16 cellular contexts compared by ENCODE assay signal in genomic region chr6:109770047-109770446, GRCh38.
DNase-seq lines count a peak whose midpoint lies in the region; ATAC-seq and TF ChIP-seq lines count a peak whose summit lies in the region.
"Had no signal": no experiment of that assay in that cellular context is flagged by ENCODE, and none has a peak within 500 bp of the region (broad histone marks: within the 10 kb centered on the region; RNA-seq: fewer than 3 reads in every experiment).

No MANE protein-coding gene starts in this region.

- peaks cover 39% of the 10 kb centered on the region for H3K4me1 ChIP-seq in Karpas-422 (ENCODE audit: low read length)
- H3K4me1 ChIP-seq in endodermal cell (ENCODE audit: control insufficient read depth, insufficient read depth, low read length) = peaks cover 8% of the 10 kb centered on the region
- H3K4me1 ChIP-seq: A549 had no signal

- peak overlapping the region; percentile 16; the same call in 1 of the 2 replicates for H3K9ac ChIP-seq in Karpas-422 (ENCODE audit: low read length)
- H3K9ac ChIP-seq in endodermal cell (ENCODE audit: extremely low read depth, low read length, poor library complexity, severe bottlenecking) = no peak overlapping the region
- H3K9ac ChIP-seq: GM23248 had no signal

- H3K4me2 ChIP-seq in Karpas-422 (ENCODE audit: low read depth, low read length, poor library complexity, severe bottlenecking) = peak overlapping the region; percentile 55
- H3K4me2 ChIP-seq: A549 had no signal

- H3K36me3 ChIP-seq in Karpas-422 (ENCODE audit: insufficient read depth, low read length) (no peaks in the 10 kb centered on the region), endodermal cell (ENCODE audit: control insufficient read depth, insufficient read depth, low read length) (peaks cover 3% of the 10 kb centered on the region)

- H3K4me3 ChIP-seq in Karpas-422 (ENCODE audit: low read length) (peak overlapping the region; percentile 26), endodermal cell (ENCODE audit: low read length) (peak overlapping the region; percentile 25)
- H3K4me3 ChIP-seq: A549, GM23248 had no signal

- peaks cover 33% of the 10 kb centered on the region for H3K36me3 Mint-ChIP-seq in endodermal cell (ENCODE audit: low read depth)

- no peaks in the 10 kb centered on the region for H3K27me3 ChIP-seq in Karpas-422 (ENCODE audit: low read length)
- no peaks in the 10 kb centered on the region for H3K27me3 ChIP-seq in endodermal cell (ENCODE audit: control insufficient read depth, insufficient read depth, low read length, poor library complexity, severe bottlenecking)

- H4K20me1 ChIP-seq in Karpas-422 (ENCODE audit: insufficient read depth, low read depth, low read length) = no peaks in the 10 kb centered on the region

- H3K9me2 ChIP-seq in Karpas-422 (replicated peaks; ENCODE audit: insufficient read depth, low read length) = no peaks in the 10 kb centered on the region

- WGBS in endodermal cell (ENCODE audit: insufficient coverage in 1 of 2, insufficient read length in 1 of 2), 2 experiments = 92 to 100% methylated on average over 1 of the region's 2 CpGs

- H3K79me2 ChIP-seq in Karpas-422 (ENCODE audit: low read length) = no peaks in the 10 kb centered on the region

- H3K4me3 Mint-ChIP-seq in endodermal cell = no peak overlapping the region
- H3K4me3 Mint-ChIP-seq: CD14-positive monocyte; CD8-positive, alpha-beta T cell had no signal

- H3K9me3 Mint-ChIP-seq in endodermal cell = peaks cover 2% of the 10 kb centered on the region
- H3K9me3 Mint-ChIP-seq: CD8-positive, alpha-beta T cell had no signal

- H3K27me3 Mint-ChIP-seq in endodermal cell (ENCODE audit: insufficient read depth) = peaks cover 3% of the 10 kb centered on the region
- H3K27me3 Mint-ChIP-seq: IgD-negative memory B cell had no signal

- TF ChIP-seq CTCF in endodermal cell (conservative IDR thresholded peaks at IDR 0.05) = no peak

- H2AFZ ChIP-seq in Karpas-422 (ENCODE audit: low read length) = no peak overlapping the region
- H2AFZ ChIP-seq: GM23248 had no signal

- no peaks in the 10 kb centered on the region for H3K9me3 ChIP-seq in Karpas-422 (ENCODE audit: low read length)
- peaks cover 4% of the 10 kb centered on the region for H3K9me3 ChIP-seq in endodermal cell (ENCODE audit: control insufficient read depth, low read length)
- H3K9me3 ChIP-seq: A549 had no signal

- peak; percentile 54 for DNase-seq in Karpas-422
- peak; percentile 79 for DNase-seq in NCI-H82 (lab: John Stamatoyannopoulos, UW)
- DNase-seq in endodermal cell = no peak
- DNase-seq in stimulated activated CD4-positive, alpha-beta T cell treated with anti-CD3 and anti-CD28 coated beads, Interleukin-15, amount 100 ng/mL, for 24 hours = no peak
- DNase-seq: CD8-positive, alpha-beta T cell; COR-L47; DND-41; GF-D8; GM23248 had no signal

- ATAC-seq in HG02642 (IDR thresholded peaks at IDR 0.05; ENCODE audit: poor library complexity, unreplicated experiment) (no peak), HG03025 (IDR thresholded peaks at IDR 0.05; ENCODE audit: low FRiP score, unreplicated experiment) (no peak), GM21367 (IDR thresholded peaks at IDR 0.05; ENCODE audit: unreplicated experiment) (no peak)
- ATAC-seq: A549; CD8-positive, alpha-beta T cell; HCT116 had no signal

- no peak overlapping the region for H3K27ac Mint-ChIP-seq in endodermal cell
- H3K27ac Mint-ChIP-seq: CD8-positive, alpha-beta T cell had no signal

- peaks cover 29% of the 10 kb centered on the region for H3K4me1 Mint-ChIP-seq in endodermal cell

- H3K27ac ChIP-seq in Karpas-422 (ENCODE audit: low read length) (peak overlapping the region; percentile 82), endodermal cell (ENCODE audit: low read depth, low read length) (no peak overlapping the region)
- H3K27ac ChIP-seq: A549, GM23248 had no signal

Comparison
In these comparisons a context has a peak if more than half of its experiments do, and no peak if none do; other contexts are left out.
1. DNase-seq: peak in Karpas-422 (single experiment) and NCI-H82 (single experiment); none in endodermal cell (single experiment) and stimulated activated CD4-positive, alpha-beta T cell treated with anti-CD3 and anti-CD28 coated beads, Interleukin-15, amount 100 ng/mL, for 24 hours (single experiment).